In genomic region chr5:107431536-107431935, GRCh38 we compare ENCODE assay signal across 13 cellular contexts.
A peak's percentile ranks its signal among the peaks of the same experiment; 100 is the strongest.
DNase-seq lines count a peak whose midpoint lies in the region; ATAC-seq and TF ChIP-seq lines count a peak whose summit lies in the region.
"Had no signal": no experiment of that assay in that cellular context is flagged by ENCODE, and none has a peak within 500 bp of the region (broad histone marks: within the 10 kb centered on the region; RNA-seq: fewer than 3 reads in every experiment).

No MANE protein-coding gene starts in this region.

- CTCF ChIA-PET in IMR-90 (lab: Yijun Ruan, JAX): interaction anchor here (2.3 kb wide), 1 partner anchor 141 kb away, joined by 9 read pairs; no protein-coding TSS in a partner anchor
- CTCF ChIA-PET in PC-9 (lab: Charles Lee): no interaction called here

- no peaks in the 10 kb centered on the region for H3K36me3 ChIP-seq in IMR-90 (ENCODE audit: control insufficient read depth, insufficient read depth, low read length)
- H3K36me3 ChIP-seq in PC-9 (ENCODE audit: low read depth): peaks cover 11% of the 10 kb centered on the region; the same call in 1 of the 2 replicates
- H3K36me3 ChIP-seq in breast epithelium: no peaks in the 10 kb centered on the region
- no peaks in the 10 kb centered on the region for H3K36me3 ChIP-seq in skeletal muscle satellite cell (ENCODE audit: insufficient read depth, low read length)

- TF ChIP-seq CTCF in IMR-90 (conservative IDR thresholded peaks at IDR 0.05; ENCODE audit: low read depth, low read length): no peak
- no peak for TF ChIP-seq CTCF in PC-9 (conservative IDR thresholded peaks at IDR 0.05)
- no peak for TF ChIP-seq CTCF in breast epithelium (IDR thresholded peaks at IDR 0.05)

- ATAC-seq in IMR-90 (ENCODE audit: low read depth): no peak
- no peak for ATAC-seq in stimulated activated effector memory CD8-positive, alpha-beta T cell treated with anti-CD3 and anti-CD28 coated beads, Interleukin-12 subunit alpha, Interleukin-12 subunit beta, amount 100 ng/mL, for 72 hours
- ATAC-seq: CD8-positive, alpha-beta T cell had no signal

- H3K4me3 ChIP-seq in IMR-90 (ENCODE audit: insufficient read depth, low read depth, low read length) (no peak overlapping the region), PC-9 (no peak overlapping the region), breast epithelium (no peak overlapping the region), skeletal muscle satellite cell (ENCODE audit: low read length) (peak overlapping the region; percentile 1)

- no peak overlapping the region for H3K56ac ChIP-seq in IMR-90 (ENCODE audit: extremely low read depth, insufficient read depth, low read length)

- H3K23ac ChIP-seq in IMR-90 (ENCODE audit: low read depth, low read length): no peak overlapping the region

- BruUV-seq in IMR-90 (replicated peaks; lab: Mats Ljungman, UMichigan): no TSS peak
- BruUV-seq in PC-9 (replicated peaks; lab: Mats Ljungman, UMichigan): no TSS peak

- H4K20me1 ChIP-seq in IMR-90 (ENCODE audit: insufficient read depth, low read length): no peaks in the 10 kb centered on the region
- H4K20me1 ChIP-seq in PC-9 (ENCODE audit: insufficient read depth): no peaks in the 10 kb centered on the region

- dilution Hi-C loops in IMR-90 (cut with HindIII; ENCODE audit: low sequenced_read_pairs, unreplicated experiment): no loop called here

- H2BK20ac ChIP-seq in IMR-90 (ENCODE audit: low read depth, low read length): peak overlapping the region; percentile 71; the same call in 1 of the 2 replicates

- H2AK9ac ChIP-seq in IMR-90 (replicated peaks; ENCODE audit: low read depth, low read length, poor library complexity): no peak overlapping the region

- no peak overlapping the region for H2BK15ac ChIP-seq in IMR-90 (ENCODE audit: low read depth, low read length)

- no peak overlapping the region for H3K18ac ChIP-seq in IMR-90 (ENCODE audit: low read depth, low read length)

- POLR2A ChIA-PET in IMR-90 (lab: Charles Lee; ENCODE audit: unreplicated experiment): no interaction called here
- POLR2A ChIA-PET in PC-9 (lab: Charles Lee; ENCODE audit: unreplicated experiment): no interaction called here

- H3K27me3 ChIP-seq in IMR-90 (ENCODE audit: control insufficient read depth, insufficient read depth, low read length) (no peaks in the 10 kb centered on the region), PC-9 (ENCODE audit: insufficient read depth, low read depth) (no peaks in the 10 kb centered on the region), breast epithelium (no peaks in the 10 kb centered on the region), skeletal muscle satellite cell (ENCODE audit: control insufficient read depth, insufficient read depth, low read length) (no peaks in the 10 kb centered on the region)

- peaks cover 3% of the 10 kb centered on the region; the same call in 1 of the 2 replicates for H3K9me1 ChIP-seq in IMR-90 (ENCODE audit: insufficient read depth, low read length)

- TF ChIP-seq POLR2A in IMR-90 (IDR thresholded peaks at IDR 0.05; ENCODE audit: low read depth, low read length) (no peak), breast epithelium (IDR thresholded peaks at IDR 0.05) (no peak)

- no peak overlapping the region for H4K8ac ChIP-seq in IMR-90 (ENCODE audit: low read depth in 2 of 2, low read length in 2 of 2)

- TF ChIP-seq RAD21 in IMR-90 (IDR thresholded peaks at IDR 0.05; ENCODE audit: low read length): no peak

- intact Hi-C loops in IMR-90 (cut with micrococcal nuclease): no loop called here
- intact Hi-C loops in PC-9 (cut with micrococcal nuclease; ENCODE audit: unreplicated experiment): no loop called here
- intact Hi-C loops in breast epithelium (cut with DNase I; ENCODE audit: low total_unique reads): no loop called here

- DNase-seq in IMR-90: no peak
- no peak for DNase-seq in PC-9
- no peak for DNase-seq in breast epithelium (ENCODE audit: low spot score in 2 of 2)
- no peak for DNase-seq in KG1 (lab: John Stamatoyannopoulos, UW)
- DNase-seq in stimulated activated effector memory CD8-positive, alpha-beta T cell treated with anti-CD3 and anti-CD28 coated beads, Interleukin-12 subunit alpha, Interleukin-12 subunit beta, amount 100 ng/mL, for 72 hours (ENCODE audit: low spot score in 2 of 2): no peak
- no peak for DNase-seq in stimulated activated CD8-positive, alpha-beta memory T cell treated with anti-CD3 and anti-CD28 coated beads, Interleukin-4, amount 100 ng/mL, for 48 hours
- DNase-seq: CD8-positive, alpha-beta T cell; DND-41; GDM1; NCI-H146; NCI-H2227 treated with DMSO at 0.1 percent for 48 hours; NCI-H526 had no signal

- H3K36me3 Mint-ChIP-seq in stimulated activated effector memory CD8-positive, alpha-beta T cell treated with anti-CD3 and anti-CD28 coated beads, Interleukin-12 subunit alpha, Interleukin-12 subunit beta, amount 100 ng/mL, for 72 hours: no peaks in the 10 kb centered on the region
- H3K36me3 Mint-ChIP-seq: CD8-positive, alpha-beta T cell had no signal

- H4K5ac ChIP-seq in IMR-90 (ENCODE audit: low read depth, low read length): no peak overlapping the region

- H3K4me3 Mint-ChIP-seq in stimulated activated effector memory CD8-positive, alpha-beta T cell treated with anti-CD3 and anti-CD28 coated beads, Interleukin-12 subunit alpha, Interleukin-12 subunit beta, amount 100 ng/mL, for 72 hours: no peak overlapping the region
- H3K4me3 Mint-ChIP-seq: CD8-positive, alpha-beta T cell had no signal

- no peaks in the 10 kb centered on the region for H3K9me3 ChIP-seq in IMR-90 (ENCODE audit: control insufficient read depth, insufficient read depth, low read length)
- no peaks in the 10 kb centered on the region for H3K9me3 ChIP-seq in PC-9 (ENCODE audit: insufficient read depth, low read depth)
- H3K9me3 ChIP-seq in breast epithelium: no peaks in the 10 kb centered on the region
- H3K9me3 ChIP-seq in skeletal muscle satellite cell (replicated peaks; ENCODE audit: low read length): no peaks in the 10 kb centered on the region

- in situ Hi-C loops in IMR-90 (cut with MboI; ENCODE audit: low sequenced_read_pairs): no loop called here

- no peak overlapping the region for H4K91ac ChIP-seq in IMR-90 (ENCODE audit: insufficient read depth, low read depth, low read length)

- WGBS in IMR-90 (ENCODE audit: extremely low coverage in 2 of 2, insufficient read length in 1 of 2), 2 experiments: no CpG with 5 or more reads among the region's 4 CpGs

- H3K27ac ChIP-seq in IMR-90 (ENCODE audit: insufficient read depth, low read length) (no peak overlapping the region), PC-9 (peak overlapping the region; percentile 9), breast epithelium (peak overlapping the region; percentile 38 to 54)

- no peak overlapping the region for H2BK5ac ChIP-seq in IMR-90 (ENCODE audit: low read depth, low read length, poor library complexity, severe bottlenecking)

- H3F3A ChIP-seq in PC-9 (ENCODE audit: insufficient read depth, low read depth): peaks cover 11% of the 10 kb centered on the region

- H3K27ac Mint-ChIP-seq in stimulated activated effector memory CD8-positive, alpha-beta T cell treated with anti-CD3 and anti-CD28 coated beads, Interleukin-12 subunit alpha, Interleukin-12 subunit beta, amount 100 ng/mL, for 72 hours: no peak overlapping the region
- H3K27ac Mint-ChIP-seq: CD8-positive, alpha-beta T cell had no signal

- H3K4me1 Mint-ChIP-seq in stimulated activated effector memory CD8-positive, alpha-beta T cell treated with anti-CD3 and anti-CD28 coated beads, Interleukin-12 subunit alpha, Interleukin-12 subunit beta, amount 100 ng/mL, for 72 hours: peaks cover 11% of the 10 kb centered on the region

- H3K4me2 ChIP-seq in IMR-90 (ENCODE audit: low read depth, low read length) (no peak overlapping the region), PC-9 (0 out of 2 replicates have a peak overlapping the region, but pooled peaks have one; percentile 4), skeletal muscle satellite cell (ENCODE audit: low read length) (peak overlapping the region; percentile 12)

- peaks cover 4% of the 10 kb centered on the region for H3K4me1 ChIP-seq in IMR-90 (ENCODE audit: control insufficient read depth, insufficient read depth, low read length)
- H3K4me1 ChIP-seq in PC-9 (replicated peaks; ENCODE audit: insufficient read depth): peaks cover 46% of the 10 kb centered on the region
- peaks cover 0 to 7% of the 10 kb centered on the region in 2 donors for H3K4me1 ChIP-seq in breast epithelium
- peaks cover 33% of the 10 kb centered on the region for H3K4me1 ChIP-seq in skeletal muscle satellite cell (ENCODE audit: control insufficient read depth, insufficient read depth, low read length)

- H3K4ac ChIP-seq in IMR-90 (ENCODE audit: low read depth, low read length): no peak overlapping the region

- no peak overlapping the region for H2AK5ac ChIP-seq in IMR-90 (ENCODE audit: low read depth, low read length)

- no peaks in the 10 kb centered on the region for H3K9me2 ChIP-seq in PC-9 (ENCODE audit: insufficient read depth)

- no peak overlapping the region for H2BK120ac ChIP-seq in IMR-90 (ENCODE audit: low read depth, low read length)

- no peak overlapping the region for H2AFZ ChIP-seq in IMR-90 (replicated peaks; ENCODE audit: low read length, poor library complexity)
- H2AFZ ChIP-seq in PC-9: no peak overlapping the region

- peaks cover 94% of the 10 kb centered on the region for H3K79me2 ChIP-seq in PC-9 (ENCODE audit: low read depth)

- peaks cover 0 to 4% of the 10 kb centered on the region in 2 experiments; a peak in 1 of 4 replicates for H3K79me1 ChIP-seq in IMR-90 (ENCODE audit: low read depth in 1 of 2, low read length in 2 of 2)

- no peak overlapping the region for H3K14ac ChIP-seq in IMR-90 (replicated peaks; ENCODE audit: low read depth, low read length)

- no peaks in the 10 kb centered on the region for H3K9me3 Mint-ChIP-seq in stimulated activated effector memory CD8-positive, alpha-beta T cell treated with anti-CD3 and anti-CD28 coated beads, Interleukin-12 subunit alpha, Interleukin-12 subunit beta, amount 100 ng/mL, for 72 hours
- H3K9me3 Mint-ChIP-seq: CD8-positive, alpha-beta T cell had no signal

- H3K9ac ChIP-seq in IMR-90 (ENCODE audit: low read depth, low read length) (no peak overlapping the region), skeletal muscle satellite cell (ENCODE audit: low read depth, low read length) (no peak overlapping the region)

TF ChIP-seq in IMR-90, 13 proteins besides CTCF, POLR2A, EP300 and RAD21 (continues in another document):
- TF ChIP-seq SMC3 (IDR thresholded peaks at IDR 0.05; ENCODE audit: low read depth, low read length): no peak
- TF ChIP-seq CHD1 (IDR thresholded peaks at IDR 0.05; ENCODE audit: low read depth, low read length): no peak
- TF ChIP-seq MAZ (IDR thresholded peaks at IDR 0.05; ENCODE audit: borderline replicate concordance, low read depth, low read length): no peak
- no peak for TF ChIP-seq MXI1 (IDR thresholded peaks at IDR 0.05; ENCODE audit: borderline replicate concordance, low read depth, low read length)
- TF ChIP-seq MAFK (IDR thresholded peaks at IDR 0.05; ENCODE audit: low read depth, low read length): no peak
- no peak for TF ChIP-seq FOS (IDR thresholded peaks at IDR 0.05; ENCODE audit: low read depth, low read length)
- no peak for TF ChIP-seq CEBPB (IDR thresholded peaks at IDR 0.05; ENCODE audit: low read depth, low read length)
- no peak for TF ChIP-seq BHLHE40 (IDR thresholded peaks at IDR 0.05; ENCODE audit: low read depth, low read length)
- no peak for TF ChIP-seq RFX5 (IDR thresholded peaks at IDR 0.05; ENCODE audit: low read depth, low read length)
- TF ChIP-seq NFE2L2 (IDR thresholded peaks at IDR 0.05; ENCODE audit: low read depth, low read length): no peak
